ENCODE assay signal across 17 cellular contexts in genomic region chr21:42850463-42850862, GRCh38.
"Had no signal": no experiment of that assay in that cellular context is flagged by ENCODE, and none has a peak within 500 bp of the region (broad histone marks: within the 10 kb centered on the region; RNA-seq: fewer than 3 reads in every experiment).

No MANE protein-coding gene starts in this region.

- H3K4me3 Mint-ChIP-seq: activated naive CD4-positive, alpha-beta T cell treated with anti-CD3 and anti-CD28 coated beads, Interleukin-2, amount 10 ng/mL, durations not matched to agents 7 days and 5 days; dendritic cell treated with granulocyte-macrophage colony-stimulating factor and Interleukin-4, amounts not matched to agents 40 ng/mL and 50 ng/mL, for 4 days; neural crest cell; stimulated activated naive CD8-positive, alpha-beta T cell treated with anti-CD3 and anti-CD28 coated beads, Interleukin-15, Interleukin-2, amounts not matched to agents 100 ng/mL and 50 ng/mL, for 24 hours; T-helper 1 cell treated with Interleukin-12 subunit alpha and Interleukin-12 subunit beta and Interleukin-4 antibody, amounts not matched to agents 30 μg/mL and 1 μg/mL, for 36 hours had no signal

- FAIRE-seq: keratinocyte had no signal

- H3K36me3 ChIP-seq: uterus had no signal

- H3K4me1 Mint-ChIP-seq: activated naive CD4-positive, alpha-beta T cell treated with anti-CD3 and anti-CD28 coated beads, Interleukin-2, amount 10 ng/mL, durations not matched to agents 7 days and 5 days had no signal

- H3K27ac ChIP-seq: cardiac muscle cell, left lung, suprapubic skin, transverse colon, uterus had no signal

- H3K27me3 ChIP-seq: cardiac muscle cell, left lung, suprapubic skin, transverse colon, uterus had no signal

- H3K27ac Mint-ChIP-seq: activated naive CD4-positive, alpha-beta T cell treated with anti-CD3 and anti-CD28 coated beads, Interleukin-2, amount 10 ng/mL, durations not matched to agents 7 days and 5 days; dendritic cell treated with granulocyte-macrophage colony-stimulating factor and Interleukin-4, amounts not matched to agents 40 ng/mL and 50 ng/mL, for 4 days; progenitor cell of endocrine pancreas; T-helper 1 cell treated with Interleukin-12 subunit alpha and Interleukin-12 subunit beta and Interleukin-4 antibody, amounts not matched to agents 30 μg/mL and 1 μg/mL, for 36 hours had no signal

- H3K4me1 ChIP-seq: suprapubic skin, transverse colon, uterus had no signal

- H3K27me3 Mint-ChIP-seq: activated naive CD4-positive, alpha-beta T cell treated with anti-CD3 and anti-CD28 coated beads, Interleukin-2, amount 10 ng/mL, durations not matched to agents 7 days and 5 days; dendritic cell treated with granulocyte-macrophage colony-stimulating factor and Interleukin-4, amounts not matched to agents 40 ng/mL and 50 ng/mL, for 4 days; progenitor cell of endocrine pancreas; stimulated activated naive CD8-positive, alpha-beta T cell treated with anti-CD3 and anti-CD28 coated beads, Interleukin-15, Interleukin-2, amounts not matched to agents 100 ng/mL and 50 ng/mL, for 24 hours had no signal

- H3K9me3 ChIP-seq: left lung, suprapubic skin, transverse colon, uterus had no signal

- H3K9me3 Mint-ChIP-seq: activated naive CD4-positive, alpha-beta T cell treated with anti-CD3 and anti-CD28 coated beads, Interleukin-2, amount 10 ng/mL, durations not matched to agents 7 days and 5 days; dendritic cell treated with granulocyte-macrophage colony-stimulating factor and Interleukin-4, amounts not matched to agents 40 ng/mL and 50 ng/mL, for 4 days; neural crest cell; stimulated activated naive CD8-positive, alpha-beta T cell treated with anti-CD3 and anti-CD28 coated beads, Interleukin-15, Interleukin-2, amounts not matched to agents 100 ng/mL and 50 ng/mL, for 24 hours; T-helper 1 cell treated with Interleukin-12 subunit alpha and Interleukin-12 subunit beta and Interleukin-4 antibody, amounts not matched to agents 30 μg/mL and 1 μg/mL, for 36 hours had no signal

- H3K4me3 ChIP-seq: cardiac muscle cell, left lung, suprapubic skin, transverse colon, uterus had no signal

- DNase-seq: activated CD4-positive, alpha-beta T cell treated with anti-CD3 and anti-CD28 coated beads for 1 hour; activated effector memory CD4-positive, alpha-beta T cell treated with Interleukin-2 at 50 U/mL for 16 hours; effector memory CD4-positive, alpha-beta T cell; hippocampal formation; stimulated activated CD4-positive, alpha-beta T cell treated with anti-CD3 and anti-CD28 coated beads, Interleukin-1b, Interleukin-23, amount 100 ng/mL, for 48 hours; transverse colon; uterus had no signal
